1 cellular context compared by ENCODE assay signal in genomic region chr5:93188876-93189485, GRCh38.
TF ChIP-seq lines count a peak whose summit lies in the region.

No MANE protein-coding gene starts in this region.

TF ChIP-seq in IMR-90, 13 proteins besides CTCF, POLR2A, EP300 and RAD21:
- TF ChIP-seq MXI1 (IDR thresholded peaks at IDR 0.05; ENCODE audit: borderline replicate concordance, low read depth, low read length) = no peak
- no peak for TF ChIP-seq USF2 (IDR thresholded peaks at IDR 0.05; ENCODE audit: low read depth, low read length)
- TF ChIP-seq MAZ (IDR thresholded peaks at IDR 0.05; ENCODE audit: borderline replicate concordance, low read depth, low read length) = no peak
